ENCODE assay signal across 8 cellular contexts in the genomic region with DNA sequence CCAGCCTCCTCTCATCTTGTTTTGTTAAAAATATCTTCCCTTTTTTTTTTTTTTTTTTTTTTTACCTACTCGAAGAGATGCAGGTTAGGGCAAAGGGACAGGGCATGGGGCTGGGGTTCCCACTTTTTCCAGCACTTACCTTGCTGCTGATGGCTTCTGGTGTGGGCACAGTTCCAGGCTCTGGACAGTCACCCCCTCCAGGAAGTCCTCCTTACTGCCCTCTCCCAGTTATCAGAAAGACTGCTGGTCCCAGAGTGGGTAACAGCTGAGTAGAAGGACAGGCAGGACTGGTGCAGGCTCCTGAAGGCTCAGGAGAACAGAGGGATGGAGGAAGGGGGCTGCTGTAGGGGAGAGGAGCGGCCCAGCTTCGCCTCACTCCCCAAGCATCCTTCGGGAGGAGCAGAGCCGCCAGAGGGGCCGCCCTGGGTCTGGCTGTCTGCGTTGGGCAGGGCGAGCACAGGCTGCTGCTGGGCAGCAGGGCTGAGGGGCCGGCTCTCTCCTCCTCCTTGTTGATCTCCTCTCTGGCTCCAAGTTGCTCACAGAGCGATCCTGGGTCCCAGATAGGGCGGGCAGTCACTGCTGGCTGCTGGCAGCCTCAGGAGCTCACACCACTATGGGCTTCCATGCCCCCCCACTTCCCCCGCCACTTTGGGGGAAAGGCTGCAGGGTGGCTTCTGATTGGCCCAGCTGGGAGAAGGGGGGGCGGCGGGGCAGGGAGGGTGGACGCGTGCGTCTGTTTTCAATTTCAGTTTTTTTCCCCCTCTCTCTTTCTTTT. TPM values are rescaled to one million over a fixed set of nuclear protein-coding genes. Genes with fewer than 3 reads are reported as not detected.
DNase-seq lines count a peak whose midpoint lies in the region; ATAC-seq and TF ChIP-seq lines count a peak whose summit lies in the region.

A gene (minus strand): TSS at position 588 of the 775 bp plus-strand sequence. CDS start 18,798 bp downstream, outside the sequence.

- no peak within 1 kb of the TSS for H3K27ac ChIP-seq in CD8-positive, alpha-beta memory T cell (ENCODE audit: low read depth, low read length)
- peak within 1 kb of the TSS; percentile 94 to 98 for H3K27ac ChIP-seq in SK-N-SH (ENCODE audit: low read depth in 2 of 2, low read length in 1 of 2)
- H3K27ac ChIP-seq in brain microvascular endothelial cell: peak within 1 kb of the TSS; percentile 73
- peak within 1 kb of the TSS; percentile 19 to 83 (median 75) for H3K27ac ChIP-seq in spleen

- CTCF ChIA-PET in CD8-positive, alpha-beta memory T cell (lab: Charles Lee): no interaction called here
- CTCF ChIA-PET in SK-N-SH (lab: Yijun Ruan, JAX): interaction anchor here (0.6 to 4.2 kb wide), 11 partner anchors 10 to 109 kb away, joined by 3 to 24 read pairs (median 4); no protein-coding TSS in a partner anchor

- 8% methylated on average over 9 of the region's 17 CpGs for WGBS in SK-N-SH (ENCODE audit: low lambda C conversion rate)
- 6 to 10% (median 8%) methylated on average over 17 of the region's 17 CpGs for WGBS in spleen, 5 donors

- no peak within 1 kb of the TSS; the same call in none of the 2 replicates for H2AFZ ChIP-seq in SK-N-SH (ENCODE audit: low read depth)

- H3K27me3 ChIP-seq in CD8-positive, alpha-beta memory T cell (ENCODE audit: insufficient read depth, low read length, poor library complexity, severe bottlenecking): no peaks in the 10 kb centered on the region
- no peaks in the 10 kb centered on the region for H3K27me3 ChIP-seq in SK-N-SH (ENCODE audit: insufficient read depth)
- H3K27me3 ChIP-seq in brain microvascular endothelial cell (replicated peaks): no peaks in the 10 kb centered on the region
- peaks cover 0 to 19% (median 0%) of the 10 kb centered on the region in 7 donors for H3K27me3 ChIP-seq in spleen (replicated peaks in 1 of 7)

- no peak; the same call in 1 of the 2 replicates for TF ChIP-seq CTCF in SK-N-SH (IDR thresholded peaks at IDR 0.05)
- no peak for TF ChIP-seq CTCF in brain microvascular endothelial cell (IDR thresholded peaks at IDR 0.05; ENCODE audit: low read depth, low read length, missing control alignments)
- no peak for TF ChIP-seq CTCF in spleen (IDR thresholded peaks at IDR 0.05 in 8 of 11, conservative IDR thresholded peaks at IDR 0.05 in 3 of 11)

- peak within 1 kb of the TSS; percentile 73 for H3K9ac ChIP-seq in SK-N-SH

- no peaks in the 10 kb centered on the region for H3K9me2 ChIP-seq in SK-N-SH

- intact Hi-C loops in spleen (cut with DNase I; ENCODE audit: low total_unique reads): no loop called here

- H3K36me3 Mint-ChIP-seq in CD8-positive, alpha-beta memory T cell: no peaks in the 10 kb centered on the region
- peaks cover 0 to 3% (median 0%) of the 10 kb centered on the region in 3 donors for H3K36me3 Mint-ChIP-seq in immature natural killer cell

- H3K4me3 Mint-ChIP-seq in CD8-positive, alpha-beta memory T cell: peak within 1 kb of the TSS; percentile 84 to 96 (median 87)
- peak within 1 kb of the TSS; percentile 88 to 98 (median 96) for H3K4me3 Mint-ChIP-seq in immature natural killer cell

- peaks cover 6% of the 10 kb centered on the region for H3K4me1 ChIP-seq in CD8-positive, alpha-beta memory T cell (ENCODE audit: insufficient read depth, low read length)
- H3K4me1 ChIP-seq in SK-N-SH (ENCODE audit: control insufficient read depth in 1 of 2, insufficient read depth in 2 of 2, low read depth in 1 of 2, low read length in 1 of 2): peaks cover 43 to 86% of the 10 kb centered on the region in 2 experiments
- peaks cover 11 to 63% (median 22%) of the 10 kb centered on the region in 6 donors for H3K4me1 ChIP-seq in spleen

- TF ChIP-seq RAD21 in SK-N-SH (IDR thresholded peaks at IDR 0.05; ENCODE audit: low read length): peak; percentile 4; the same call in 1 of the 2 replicates

- H3K4me1 Mint-ChIP-seq in CD8-positive, alpha-beta memory T cell: peaks cover 6 to 10% (median 7%) of the 10 kb centered on the region in 3 donors
- peaks cover 33 to 41% of the 10 kb centered on the region in 2 donors for H3K4me1 Mint-ChIP-seq in immature natural killer cell

- POLR2A ChIA-PET in CD8-positive, alpha-beta memory T cell (lab: Charles Lee): interaction anchor here (0.7 to 1.2 kb wide), 2 partner anchors 9 to 109 kb away, joined by 3 to 4 read pairs; no protein-coding TSS in a partner anchor
- POLR2A ChIA-PET in SK-N-SH (lab: Yijun Ruan, JAX): interaction anchor here (0.5 to 2.0 kb wide), 6 partner anchors 12 to 493 kb away, joined by 3 to 5 read pairs (median 4); no protein-coding TSS in a partner anchor

- no peaks in the 10 kb centered on the region for H3K9me3 Mint-ChIP-seq in CD8-positive, alpha-beta memory T cell
- no peaks in the 10 kb centered on the region for H3K9me3 Mint-ChIP-seq in immature natural killer cell

- H3K79me2 ChIP-seq in SK-N-SH (ENCODE audit: insufficient read depth): peaks cover 50% of the 10 kb centered on the region

- peak within 1 kb of the TSS; percentile 97 for H3K4me2 ChIP-seq in SK-N-SH

- no peaks in the 10 kb centered on the region for H3K36me3 ChIP-seq in CD8-positive, alpha-beta memory T cell (ENCODE audit: insufficient read depth, low read length)
- H3K36me3 ChIP-seq in SK-N-SH (replicated peaks in 1 of 2; ENCODE audit: control insufficient read depth in 1 of 2, insufficient read depth in 2 of 2, low read length in 1 of 2) (peaks cover 4 to 8% of the 10 kb centered on the region in 2 experiments), brain microvascular endothelial cell (replicated peaks) (peaks cover 17% of the 10 kb centered on the region), spleen (peaks cover 0 to 3% (median 0%) of the 10 kb centered on the region in 6 donors)

- H3K27ac Mint-ChIP-seq in CD8-positive, alpha-beta memory T cell: peak within 1 kb of the TSS in 5 of 8 donors; percentile 14 to 79 (median 61)
- peak within 1 kb of the TSS; percentile 77 to 91 (median 88) for H3K27ac Mint-ChIP-seq in immature natural killer cell

- peak; percentile 34 to 74 (median 47) for DNase-seq in CD8-positive, alpha-beta memory T cell
- DNase-seq in SK-N-SH (peak; percentile 88), brain microvascular endothelial cell (peak; percentile 85), immature natural killer cell (peak; percentile 68 to 74 (median 70)), spleen (peak; percentile 90)

- no peaks in the 10 kb centered on the region for H3K9me3 ChIP-seq in CD8-positive, alpha-beta memory T cell (ENCODE audit: low read length)
- H3K9me3 ChIP-seq in SK-N-SH: no peaks in the 10 kb centered on the region
- no peaks in the 10 kb centered on the region for H3K9me3 ChIP-seq in spleen

- H3K27me3 Mint-ChIP-seq in CD8-positive, alpha-beta memory T cell: peaks cover 6 to 18% of the 10 kb centered on the region in 2 donors
- peaks cover 2 to 10% (median 5%) of the 10 kb centered on the region in 3 donors for H3K27me3 Mint-ChIP-seq in immature natural killer cell (ENCODE audit: low read depth in 3 of 3)

- H3K4me3 ChIP-seq in CD8-positive, alpha-beta memory T cell (ENCODE audit: low read length): peak within 1 kb of the TSS; percentile 37
- peak within 1 kb of the TSS; percentile 67 to 96 for H3K4me3 ChIP-seq in SK-N-SH (ENCODE audit: low read depth in 2 of 2, low read length in 1 of 2)
- H3K4me3 ChIP-seq in brain microvascular endothelial cell (ENCODE audit: low read depth, low read length): peak within 1 kb of the TSS; percentile 90
- peak within 1 kb of the TSS; percentile 31 to 71 (median 44) for H3K4me3 ChIP-seq in spleen

- peaks cover 35% of the 10 kb centered on the region for H3F3A ChIP-seq in SK-N-SH (replicated peaks; ENCODE audit: insufficient read depth)

- peak in 1 of 3 donors; percentile 34 for TF ChIP-seq POLR2A in spleen (IDR thresholded peaks at IDR 0.05)

- peak; percentile 49 for ATAC-seq in GM21786 (IDR thresholded peaks at IDR 0.05; ENCODE audit: unreplicated experiment)
- ATAC-seq in HG02970 (IDR thresholded peaks at IDR 0.05; ENCODE audit: low FRiP score, unreplicated experiment): no peak
- ATAC-seq in HG03108 (IDR thresholded peaks at IDR 0.05; ENCODE audit: unreplicated experiment): no peak

- in situ Hi-C loops in brain microvascular endothelial cell (cut with HindIII; ENCODE audit: low pct_ligation_motif_present, low sequenced_read_pairs): no loop called here

- TF ChIP-seq EP300 in SK-N-SH (IDR thresholded peaks at IDR 0.05; ENCODE audit: borderline replicate concordance in 1 of 2, low read depth in 1 of 2, low read length in 1 of 2): peak; percentile 56 to 59; a peak in 2 of 4 replicates

- peaks cover 23% of the 10 kb centered on the region for H4K20me1 ChIP-seq in SK-N-SH (ENCODE audit: insufficient read depth)

TF ChIP-seq in SK-N-SH, 30 proteins besides CTCF, POLR2A, EP300 and RAD21 (continues in another document):
- TF ChIP-seq GATA2 (CRISPR knock-in tag; IDR thresholded peaks at IDR 0.05) (peak; percentile 43; the same call in 1 of the 2 replicates), POLR2AphosphoS5 (IDR thresholded peaks at IDR 0.05; ENCODE audit: low read depth, low read length) (peak; percentile 77), FOXJ3 (CRISPR knock-in tag; IDR thresholded peaks at IDR 0.05) (peak; percentile 58; the same call in 1 of the 2 replicates), MXI1 (IDR thresholded peaks at IDR 0.05; ENCODE audit: low read depth, low read length) (peak; percentile 67), TAF1 (IDR thresholded peaks at IDR 0.05; ENCODE audit: borderline replicate concordance, low read depth, low read length) (peak; percentile 83)
- TF ChIP-seq, protein P1, sequence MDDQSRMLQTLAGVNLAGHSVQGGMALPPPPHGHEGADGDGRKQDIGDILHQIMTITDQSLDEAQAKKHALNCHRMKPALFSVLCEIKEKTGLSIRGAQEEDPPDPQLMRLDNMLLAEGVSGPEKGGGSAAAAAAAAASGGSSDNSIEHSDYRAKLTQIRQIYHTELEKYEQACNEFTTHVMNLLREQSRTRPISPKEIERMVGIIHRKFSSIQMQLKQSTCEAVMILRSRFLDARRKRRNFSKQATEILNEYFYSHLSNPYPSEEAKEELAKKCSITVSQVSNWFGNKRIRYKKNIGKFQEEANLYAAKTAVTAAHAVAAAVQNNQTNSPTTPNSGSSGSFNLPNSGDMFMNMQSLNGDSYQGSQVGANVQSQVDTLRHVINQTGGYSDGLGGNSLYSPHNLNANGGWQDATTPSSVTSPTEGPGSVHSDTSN (IDR thresholded peaks at IDR 0.05): peak; percentile 31

RNA-seq across cellular contexts. Expression of the gene that starts here (rescaled TPM):
- total RNA-seq in CD8-positive, alpha-beta memory T cell: 1 to 10 TPM in 1 of 2 experiments, under 1 TPM in 1; 0.66 to 2.0 TPM
- 0.81 TPM for polyA plus RNA-seq in CD8-positive, alpha-beta memory T cell
- 25.9 and 32.1 TPM in 2 replicates for polyA plus RNA-seq in SK-N-SH (2012; rRNA removed)
- 13.2 and 19.7 TPM in 2 replicates for polyA plus RNA-seq in SK-N-SH (2012; cell fraction: cytosol; rRNA removed)
- 57.0 and 58.5 TPM in 2 replicates for polyA plus RNA-seq in SK-N-SH (2012; cell fraction: nucleus; rRNA removed)
- 10 to 100 TPM in 1 of 3 donors, 1 to 10 TPM in 2; 6.4 to 18.9 (median 7.1) TPM for polyA plus RNA-seq in immature natural killer cell
- total RNA-seq in spleen: 100 to 1,000 TPM in 3 of 7 donors, 10 to 100 TPM in 4; 66.8 to 144 (median 97.1) TPM
- polyA plus RNA-seq in spleen: 10 to 100 TPM; 12.8 to 27.4 (median 14.2) TPM

Comparison
In these comparisons a context has a peak if more than half of its experiments do, and no peak if none do; other contexts are left out.
1. RNA of the gene that starts here (total RNA-seq): 66.8 to 144 TPM in spleen; 0.66 to 2.0 TPM in CD8-positive, alpha-beta memory T cell; every median in the first group is over 10 times any median in the second.
2. H3K4me3 ChIP-seq: peak in every context shown above with its lines; median percentile 90 in brain microvascular endothelial cell; 82 in SK-N-SH; 44 in spleen; 37 in CD8-positive, alpha-beta memory T cell.
3. Peak in every context shown above with its lines, with median percentiles within 50 percentile points of each other: DNase-seq.